8 cellular contexts compared by ENCODE assay signal in genomic region chr2:219171231-219171651, GRCh38.
A peak's percentile ranks its signal among the peaks of the same experiment; 100 is the strongest.
DNase-seq lines count a peak whose midpoint lies in the region; ATAC-seq and TF ChIP-seq lines count a peak whose summit lies in the region.

No MANE protein-coding gene starts in this region.

- no peaks in the 10 kb centered on the region for H3K4me1 ChIP-seq in RWPE2 (ENCODE audit: insufficient read depth, poor library complexity, severe bottlenecking)

- TF ChIP-seq CTCF in RWPE2 (IDR thresholded peaks at IDR 0.05; ENCODE audit: poor library complexity, severe bottlenecking): peak; percentile 79

- H3K4me3 ChIP-seq in RWPE2 (ENCODE audit: severe bottlenecking): no peak overlapping the region

- H3K27me3 ChIP-seq in RWPE2 (ENCODE audit: insufficient read depth, poor library complexity, severe bottlenecking): no peaks in the 10 kb centered on the region
- H3K27me3 ChIP-seq in layer of hippocampus (ENCODE audit: control insufficient read depth, insufficient read depth, low read length): no peaks in the 10 kb centered on the region

- DNase-seq in DMS114 treated with DMSO at 0.1 percent for 48 hours (lab: John Stamatoyannopoulos, UW; ENCODE audit: unreplicated experiment) (peak; percentile 14), HEK293T (ENCODE audit: extremely low spot score) (peak; percentile 42), RWPE2 (ENCODE audit: low spot score) (no peak)
- DNase-seq in central memory CD4-positive, alpha-beta T cell: peak; percentile 44
- DNase-seq in stimulated activated naive CD8-positive, alpha-beta T cell treated with anti-CD3 and anti-CD28 coated beads, Interleukin-15, Interleukin-2, amounts not matched to agents 100 U/mL and 50 U/mL, for 24 hours: peak; percentile 36

- H3K27ac ChIP-seq in RWPE2 (ENCODE audit: poor library complexity, severe bottlenecking): no peak overlapping the region
- peak overlapping the region; percentile 1 for H3K27ac ChIP-seq in layer of hippocampus (ENCODE audit: low read depth, low read length)

- peaks cover 25% of the 10 kb centered on the region for H3K36me3 ChIP-seq in RWPE2 (ENCODE audit: low read depth)

- POLR2A ChIA-PET in HEK293T (lab: Yijun Ruan, JAX): interaction anchor here (1.3 to 1.6 kb wide), 3 partner anchors 35 to 74 kb away, joined by 3 to 6 read pairs (median 4); partner anchors contain the start of genes GLB1L, STK16 and ZFAND2B

- CTCF ChIA-PET in HEK293T (lab: Yijun Ruan, JAX): interaction anchor here (0.8 to 2.8 kb wide), 6 partner anchors 12 to 173 kb away, joined by 3 to 8 read pairs (median 4); no protein-coding TSS in a partner anchor

- peak; percentile 53 for ATAC-seq in RWPE2 (ENCODE audit: low read depth)
- peak; percentile 41 for ATAC-seq in stimulated activated naive CD8-positive, alpha-beta T cell treated with anti-CD3 and anti-CD28 coated beads, Interleukin-15, Interleukin-2, amounts not matched to agents 100 U/mL and 50 U/mL, for 24 hours
- ATAC-seq in GM19395 (IDR thresholded peaks at IDR 0.05; ENCODE audit: unreplicated experiment): no peak
- no peak for ATAC-seq in GM19467 (IDR thresholded peaks at IDR 0.05; ENCODE audit: unreplicated experiment)

- no peaks in the 10 kb centered on the region for H3K9me3 ChIP-seq in RWPE2 (ENCODE audit: severe bottlenecking)

TF ChIP-seq in HEK293T, 16 proteins besides CTCF, POLR2A, EP300 and RAD21:
- TF ChIP-seq HDGF (IDR thresholded peaks at IDR 0.05; ENCODE audit: borderline replicate concordance): no peak
- no peak for TF ChIP-seq NFRKB (IDR thresholded peaks at IDR 0.05)
- TF ChIP-seq FOXA1 (IDR thresholded peaks at IDR 0.05): no peak
- TF ChIP-seq FOXM1 (IDR thresholded peaks at IDR 0.05; ENCODE audit: borderline replicate concordance): no peak
- TF ChIP-seq CTBP1 (IDR thresholded peaks at IDR 0.05; ENCODE audit: borderline replicate concordance): no peak
- no peak for TF ChIP-seq L3MBTL2 (conservative IDR thresholded peaks at IDR 0.05)
- no peak for TF ChIP-seq LEF1 (IDR thresholded peaks at IDR 0.05; ENCODE audit: borderline replicate concordance)
- TF ChIP-seq ZNF384 (IDR thresholded peaks at IDR 0.05): no peak
- TF ChIP-seq SP1 (IDR thresholded peaks at IDR 0.05): no peak
- no peak for TF ChIP-seq TARDBP (IDR thresholded peaks at IDR 0.05)
- no peak for TF ChIP-seq ARNT (IDR thresholded peaks at IDR 0.05)
- no peak for TF ChIP-seq ELF4 (IDR thresholded peaks at IDR 0.05)
- TF ChIP-seq BHLHE40 (IDR thresholded peaks at IDR 0.05; ENCODE audit: borderline replicate concordance): no peak
- no peak for TF ChIP-seq FOXK2 (IDR thresholded peaks at IDR 0.05)
- no peak for TF ChIP-seq PKNOX1 (IDR thresholded peaks at IDR 0.05)
- TF ChIP-seq SUZ12 (IDR thresholded peaks at IDR 0.05): no peak

Comparison
In these comparisons a context has a peak if more than half of its experiments do, and no peak if none do; other contexts are left out.
1. ATAC-seq: peak in RWPE2 (single experiment) and stimulated activated naive CD8-positive, alpha-beta T cell treated with anti-CD3 and anti-CD28 coated beads, Interleukin-15, Interleukin-2, amounts not matched to agents 100 U/mL and 50 U/mL, for 24 hours (single experiment); none in GM19395 (single experiment) and GM19467 (single experiment).